8 cellular contexts compared by ENCODE assay signal in the genomic region with DNA sequence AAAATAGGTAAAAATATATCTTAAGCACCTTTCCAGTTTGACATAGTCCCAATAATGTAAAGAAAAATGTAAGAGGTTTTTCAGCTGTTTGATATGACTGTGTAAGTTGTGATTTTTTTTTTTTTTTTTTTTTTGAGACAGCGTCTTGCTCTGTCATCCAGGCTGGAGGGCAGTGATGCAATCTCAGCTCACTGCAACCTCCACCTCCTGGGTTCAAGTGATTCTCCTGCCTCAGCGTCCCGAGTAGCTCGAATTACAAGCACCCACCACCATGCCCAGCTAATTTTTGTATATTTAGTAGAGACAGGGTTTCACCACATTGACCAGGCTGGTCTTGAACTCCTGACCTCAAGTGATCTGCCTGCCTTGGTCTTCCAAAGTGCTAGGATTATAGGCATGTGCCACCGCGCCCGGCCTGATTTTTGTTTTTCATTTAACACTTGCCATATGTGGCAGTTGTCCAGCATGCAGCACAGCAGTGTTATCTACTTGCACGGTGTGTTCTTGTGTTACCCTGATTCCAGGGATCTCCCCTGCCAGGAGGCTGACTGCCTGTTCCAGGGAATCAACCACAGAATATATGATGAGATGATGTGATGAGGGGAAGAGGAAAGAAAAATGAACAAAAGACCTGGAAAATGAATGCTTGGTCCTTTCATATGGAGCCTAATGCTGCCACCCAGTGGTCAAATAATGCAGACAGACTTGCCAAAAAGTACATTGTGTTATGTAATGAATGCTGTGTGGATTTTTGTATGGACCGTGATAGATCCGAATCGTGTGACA.
DNase-seq lines count a peak whose midpoint lies in the region; ATAC-seq, FAIRE-seq and TF ChIP-seq lines count a peak whose summit lies in the region.

No MANE protein-coding gene starts in this region.

- H3K27me3 Mint-ChIP-seq in CD14-positive monocyte (ENCODE audit: low read depth in 3 of 3), result no peaks in the 10 kb centered on the region

- H3K4me1 Mint-ChIP-seq in CD14-positive monocyte, result peaks cover 4% of the 10 kb centered on the region

- SMC1A ChIA-PET in GM12878 (lab: Charles Lee; ENCODE audit: uncharacterized antibody, unreplicated experiment), result interaction anchor here (0.6 to 1.1 kb wide), 4 partner anchors 134 to 555 kb away, joined by 3 to 5 read pairs (median 3); no protein-coding TSS in a partner anchor

- intact Hi-C loops in CD14-positive monocyte (cut with micrococcal nuclease), result loop anchor here (2.0 to 5.0 kb wide), 2 partner anchors 552 to 555 kb away; no protein-coding TSS in a partner anchor
- intact Hi-C loops in GM12878 (cut with micrococcal nuclease; ENCODE audit: unreplicated experiment), result loop anchor here (1.0 kb wide), 2 partner anchors 138 to 555 kb away; no protein-coding TSS in a partner anchor

- 46% methylated on average over 10 of the region's 11 CpGs for WGBS in GM12878 (ENCODE audit: insufficient coverage, insufficient replicate concordance, low lambda C conversion rate, missing lambda C conversion rate)

- CTCF ChIA-PET in GM12878 (lab: Yijun Ruan, JAX), result interaction anchor here (0.6 to 3.9 kb wide), 30 partner anchors 8 to 1132 kb away, joined by 3 to 20 read pairs (median 4); a partner anchor contains a TSS

- no peaks in the 10 kb centered on the region for H3K9me3 ChIP-seq in GM12878 (replicated peaks; ENCODE audit: control insufficient read depth, insufficient read depth, low read length)
- no peaks in the 10 kb centered on the region for H3K9me3 ChIP-seq in skeletal muscle satellite cell (replicated peaks; ENCODE audit: low read length)

- H2AFZ ChIP-seq in GM12878 (ENCODE audit: control insufficient read depth, low read depth, low read length), result no peak overlapping the region

- H3K4me3 ChIP-seq in GM12878 (no peak overlapping the region), skeletal muscle satellite cell (ENCODE audit: low read length) (no peak overlapping the region)

- no TSS peak for BruUV-seq in GM12878 (replicated peaks; lab: Mats Ljungman, UMichigan)

- H3K27me3 ChIP-seq in GM12878 (replicated peaks in 1 of 2; ENCODE audit: control insufficient read depth in 2 of 2, insufficient read depth in 2 of 2, low read length in 1 of 2) (no peaks in the 10 kb centered on the region), skeletal muscle satellite cell (ENCODE audit: control insufficient read depth, insufficient read depth, low read length) (no peaks in the 10 kb centered on the region)

- in situ Hi-C loops in GM12878 (cut with MboI), result loop anchor here (5.0 kb wide), 1 partner anchor 557 kb away; no protein-coding TSS in a partner anchor

- no peak overlapping the region for H3K27ac ChIP-seq in GM12878 (ENCODE audit: control insufficient read depth, insufficient read depth)

- H3K4me3 Mint-ChIP-seq in CD14-positive monocyte, result peak overlapping the region in 1 of 2 donors; percentile 69

- FAIRE-seq in GM12878 (lab: Jason Lieb, UNC), result peak; percentile 74

- H3K9ac ChIP-seq in GM12878 (ENCODE audit: control insufficient read depth, insufficient read depth, low read length) (no peak overlapping the region), skeletal muscle satellite cell (ENCODE audit: low read depth, low read length) (no peak overlapping the region)

- no peaks in the 10 kb centered on the region for H3K79me2 ChIP-seq in GM12878 (ENCODE audit: control insufficient read depth, insufficient read depth, low read length)

- H3K4me2 ChIP-seq in GM12878 (ENCODE audit: control insufficient read depth, insufficient read depth), result no peak overlapping the region
- peak overlapping the region; percentile 55 for H3K4me2 ChIP-seq in skeletal muscle satellite cell (ENCODE audit: low read length)

- peak; percentile 74 for TF ChIP-seq RAD21 in GM12878 (IDR thresholded peaks at IDR 0.05; ENCODE audit: insufficient read depth, low read depth, low read length)

- H3K27ac Mint-ChIP-seq in CD14-positive monocyte, result no peak overlapping the region

- H3K36me3 ChIP-seq in GM12878 (ENCODE audit: control insufficient read depth in 2 of 2, insufficient read depth in 2 of 2, low read length in 1 of 2) (no peaks in the 10 kb centered on the region), skeletal muscle satellite cell (ENCODE audit: insufficient read depth, low read length) (no peaks in the 10 kb centered on the region)

- TF ChIP-seq CTCF in CD14-positive monocyte (IDR thresholded peaks at IDR 0.05) (peak; percentile 82), GM12878 (IDR thresholded peaks at IDR 0.05 in 2 of 3, conservative IDR thresholded peaks at IDR 0.05 in 1 of 3; ENCODE audit: control insufficient read depth in 2 of 3, extremely low read depth in 1 of 3, insufficient read depth in 1 of 3, low read depth in 3 of 3, low read length in 3 of 3) (peak; percentile 65 to 84 (median 78))

- POLR2A ChIA-PET in GM12878 (lab: Charles Lee), result interaction anchor here (0.6 kb wide), 1 partner anchor 58 kb away, joined by 8 read pairs; no protein-coding TSS in a partner anchor

- RAD21 ChIA-PET in GM12878 (lab: Charles Lee; ENCODE audit: unreplicated experiment), result interaction anchor here (0.7 to 1.4 kb wide), 2 partner anchors 100 to 555 kb away, joined by 4 to 6 read pairs; no protein-coding TSS in a partner anchor

- TF ChIP-seq EP300 in GM12878 (IDR thresholded peaks at IDR 0.05; ENCODE audit: borderline replicate concordance in 1 of 2, control insufficient read depth in 1 of 2, low read depth in 2 of 2, low read length in 2 of 2), result no peak

- TF ChIP-seq POLR2A in GM12878 (IDR thresholded peaks at IDR 0.05; ENCODE audit: low read depth, low read length), result no peak

- H4K20me1 ChIP-seq in GM12878 (ENCODE audit: control insufficient read depth, insufficient read depth), result no peaks in the 10 kb centered on the region

- H3K4me1 ChIP-seq in GM12878 (ENCODE audit: control insufficient read depth, insufficient read depth, low read length) (peaks cover under 1% of the 10 kb centered on the region; the same call in 1 of the 2 replicates), skeletal muscle satellite cell (ENCODE audit: control insufficient read depth, insufficient read depth, low read length) (peaks cover 10% of the 10 kb centered on the region)

- peak; percentile 46 for ATAC-seq in GM21367 (IDR thresholded peaks at IDR 0.05; ENCODE audit: unreplicated experiment)
- peak; percentile 82 for ATAC-seq in GM12878
- ATAC-seq in HG02642 (IDR thresholded peaks at IDR 0.05; ENCODE audit: poor library complexity, unreplicated experiment), result no peak

- H3K9me3 Mint-ChIP-seq in CD14-positive monocyte, result no peaks in the 10 kb centered on the region

- H3K36me3 Mint-ChIP-seq in CD14-positive monocyte, result no peaks in the 10 kb centered on the region

- DNase-seq in CD14-positive monocyte (ENCODE audit: low spot score) (peak; percentile 59), NCI-H146 (lab: John Stamatoyannopoulos, UW) (peak; percentile 72), T-helper 1 cell (peak in 4 of 5 donors; percentile 35 to 57 (median 50)), GM12878 (ENCODE audit: low read depth, low spot score) (peak; percentile 11), hypothalamus (lab: John Stamatoyannopoulos, UW) (peak in 33 of 51 donors; percentile 7 to 76 (median 40))

TF ChIP-seq in GM12878, 131 proteins besides CTCF, POLR2A, EP300 and RAD21 (continues in another document):
- TF ChIP-seq, protein P1, sequence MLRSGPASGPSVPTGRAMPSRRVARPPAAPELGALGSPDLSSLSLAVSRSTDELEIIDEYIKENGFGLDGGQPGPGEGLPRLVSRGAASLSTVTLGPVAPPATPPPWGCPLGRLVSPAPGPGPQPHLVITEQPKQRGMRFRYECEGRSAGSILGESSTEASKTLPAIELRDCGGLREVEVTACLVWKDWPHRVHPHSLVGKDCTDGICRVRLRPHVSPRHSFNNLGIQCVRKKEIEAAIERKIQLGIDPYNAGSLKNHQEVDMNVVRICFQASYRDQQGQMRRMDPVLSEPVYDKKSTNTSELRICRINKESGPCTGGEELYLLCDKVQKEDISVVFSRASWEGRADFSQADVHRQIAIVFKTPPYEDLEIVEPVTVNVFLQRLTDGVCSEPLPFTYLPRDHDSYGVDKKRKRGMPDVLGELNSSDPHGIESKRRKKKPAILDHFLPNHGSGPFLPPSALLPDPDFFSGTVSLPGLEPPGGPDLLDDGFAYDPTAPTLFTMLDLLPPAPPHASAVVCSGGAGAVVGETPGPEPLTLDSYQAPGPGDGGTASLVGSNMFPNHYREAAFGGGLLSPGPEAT (IDR thresholded peaks at IDR 0.05; ENCODE audit: low read depth), result no peak
- TF ChIP-seq FOXM1 (IDR thresholded peaks at IDR 0.05; ENCODE audit: low read depth, low read length) (no peak), YY1 (IDR thresholded peaks at IDR 0.05; ENCODE audit: low read depth, low read length) (0 out of 2 replicates have a peak, but pooled peaks have one; percentile 13), PAX5 (IDR thresholded peaks at IDR 0.05; ENCODE audit: borderline replicate concordance, low read depth, low read length) (no peak), RELA (IDR thresholded peaks at IDR 0.05; ENCODE audit: borderline replicate concordance, partially characterized antibody) (no peak), ZNF24 (IDR thresholded peaks at IDR 0.05) (0 out of 2 replicates have a peak, but pooled peaks have one; percentile 17), IKZF2 (IDR thresholded peaks at IDR 0.05) (no peak), KDM1A (IDR thresholded peaks at IDR 0.05; ENCODE audit: borderline replicate concordance) (no peak)
- TF ChIP-seq, protein P2, sequence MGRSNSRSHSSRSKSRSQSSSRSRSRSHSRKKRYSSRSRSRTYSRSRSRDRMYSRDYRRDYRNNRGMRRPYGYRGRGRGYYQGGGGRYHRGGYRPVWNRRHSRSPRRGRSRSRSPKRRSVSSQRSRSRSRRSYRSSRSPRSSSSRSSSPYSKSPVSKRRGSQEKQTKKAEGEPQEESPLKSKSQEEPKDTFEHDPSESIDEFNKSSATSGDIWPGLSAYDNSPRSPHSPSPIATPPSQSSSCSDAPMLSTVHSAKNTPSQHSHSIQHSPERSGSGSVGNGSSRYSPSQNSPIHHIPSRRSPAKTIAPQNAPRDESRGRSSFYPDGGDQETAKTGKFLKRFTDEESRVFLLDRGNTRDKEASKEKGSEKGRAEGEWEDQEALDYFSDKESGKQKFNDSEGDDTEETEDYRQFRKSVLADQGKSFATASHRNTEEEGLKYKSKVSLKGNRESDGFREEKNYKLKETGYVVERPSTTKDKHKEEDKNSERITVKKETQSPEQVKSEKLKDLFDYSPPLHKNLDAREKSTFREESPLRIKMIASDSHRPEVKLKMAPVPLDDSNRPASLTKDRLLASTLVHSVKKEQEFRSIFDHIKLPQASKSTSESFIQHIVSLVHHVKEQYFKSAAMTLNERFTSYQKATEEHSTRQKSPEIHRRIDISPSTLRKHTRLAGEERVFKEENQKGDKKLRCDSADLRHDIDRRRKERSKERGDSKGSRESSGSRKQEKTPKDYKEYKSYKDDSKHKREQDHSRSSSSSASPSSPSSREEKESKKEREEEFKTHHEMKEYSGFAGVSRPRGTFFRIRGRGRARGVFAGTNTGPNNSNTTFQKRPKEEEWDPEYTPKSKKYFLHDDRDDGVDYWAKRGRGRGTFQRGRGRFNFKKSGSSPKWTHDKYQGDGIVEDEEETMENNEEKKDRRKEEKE (IDR thresholded peaks at IDR 0.05), result no peak

Comparison
In these comparisons a context has a peak if more than half of its experiments do, and no peak if none do; other contexts are left out.
1. DNase-seq: peak in every context shown above with its lines; median percentile 72 in NCI-H146; 59 in CD14-positive monocyte; 50 in T-helper 1 cell; 40 in hypothalamus; 11 in GM12878.